2 cellular contexts compared by ENCODE assay signal in genomic region chr22:20532256-20532993, GRCh38.
TF ChIP-seq lines count a peak whose summit lies in the region.

No MANE protein-coding gene starts in this region.

TF ChIP-seq in GM12878, 131 proteins besides CTCF, POLR2A, EP300 and RAD21:
- TF ChIP-seq WRNIP1 (IDR thresholded peaks at IDR 0.05; ENCODE audit: borderline replicate concordance, low read depth, low read length) (no peak), USF1 (IDR thresholded peaks at IDR 0.05; ENCODE audit: borderline replicate concordance, extremely low read length, insufficient read depth, low read depth, low read length) (no peak), RBBP5 (conservative IDR thresholded peaks at IDR 0.05) (no peak), CHD4 (IDR thresholded peaks at IDR 0.05) (no peak)

TF ChIP-seq in HepG2, 621 proteins besides CTCF, POLR2A, EP300 and RAD21:
- TF ChIP-seq ZNF619 (CRISPR knock-in tag; IDR thresholded peaks at IDR 0.05) (no peak), SRF (IDR thresholded peaks at IDR 0.05; ENCODE audit: low read depth, low read length) (no peak), TEF (CRISPR knock-in tag; IDR thresholded peaks at IDR 0.05) (no peak), ATF6 (CRISPR knock-in tag; conservative IDR thresholded peaks at IDR 0.05) (no peak), ZNF33A (CRISPR knock-in tag; IDR thresholded peaks at IDR 0.05; ENCODE audit: borderline replicate concordance) (no peak), ZBTB8A (CRISPR knock-in tag; IDR thresholded peaks at IDR 0.05; ENCODE audit: borderline replicate concordance, low read depth) (no peak), LBX2 (CRISPR knock-in tag; IDR thresholded peaks at IDR 0.05; ENCODE audit: borderline replicate concordance) (no peak), NFRKB (IDR thresholded peaks at IDR 0.05) (no peak), ZNF160 (CRISPR knock-in tag; IDR thresholded peaks at IDR 0.05) (no peak)
- TF ChIP-seq, protein P1, sequence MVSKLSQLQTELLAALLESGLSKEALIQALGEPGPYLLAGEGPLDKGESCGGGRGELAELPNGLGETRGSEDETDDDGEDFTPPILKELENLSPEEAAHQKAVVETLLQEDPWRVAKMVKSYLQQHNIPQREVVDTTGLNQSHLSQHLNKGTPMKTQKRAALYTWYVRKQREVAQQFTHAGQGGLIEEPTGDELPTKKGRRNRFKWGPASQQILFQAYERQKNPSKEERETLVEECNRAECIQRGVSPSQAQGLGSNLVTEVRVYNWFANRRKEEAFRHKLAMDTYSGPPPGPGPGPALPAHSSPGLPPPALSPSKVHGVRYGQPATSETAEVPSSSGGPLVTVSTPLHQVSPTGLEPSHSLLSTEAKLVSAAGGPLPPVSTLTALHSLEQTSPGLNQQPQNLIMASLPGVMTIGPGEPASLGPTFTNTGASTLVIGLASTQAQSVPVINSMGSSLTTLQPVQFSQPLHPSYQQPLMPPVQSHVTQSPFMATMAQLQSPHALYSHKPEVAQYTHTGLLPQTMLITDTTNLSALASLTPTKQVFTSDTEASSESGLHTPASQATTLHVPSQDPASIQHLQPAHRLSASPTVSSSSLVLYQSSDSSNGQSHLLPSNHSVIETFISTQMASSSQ (IDR thresholded peaks at IDR 0.05; ENCODE audit: low read depth) = no peak
- TF ChIP-seq, protein P1 (CRISPR knock-in tag; IDR thresholded peaks at IDR 0.05; ENCODE audit: borderline replicate concordance) = no peak
